In the genomic region with DNA sequence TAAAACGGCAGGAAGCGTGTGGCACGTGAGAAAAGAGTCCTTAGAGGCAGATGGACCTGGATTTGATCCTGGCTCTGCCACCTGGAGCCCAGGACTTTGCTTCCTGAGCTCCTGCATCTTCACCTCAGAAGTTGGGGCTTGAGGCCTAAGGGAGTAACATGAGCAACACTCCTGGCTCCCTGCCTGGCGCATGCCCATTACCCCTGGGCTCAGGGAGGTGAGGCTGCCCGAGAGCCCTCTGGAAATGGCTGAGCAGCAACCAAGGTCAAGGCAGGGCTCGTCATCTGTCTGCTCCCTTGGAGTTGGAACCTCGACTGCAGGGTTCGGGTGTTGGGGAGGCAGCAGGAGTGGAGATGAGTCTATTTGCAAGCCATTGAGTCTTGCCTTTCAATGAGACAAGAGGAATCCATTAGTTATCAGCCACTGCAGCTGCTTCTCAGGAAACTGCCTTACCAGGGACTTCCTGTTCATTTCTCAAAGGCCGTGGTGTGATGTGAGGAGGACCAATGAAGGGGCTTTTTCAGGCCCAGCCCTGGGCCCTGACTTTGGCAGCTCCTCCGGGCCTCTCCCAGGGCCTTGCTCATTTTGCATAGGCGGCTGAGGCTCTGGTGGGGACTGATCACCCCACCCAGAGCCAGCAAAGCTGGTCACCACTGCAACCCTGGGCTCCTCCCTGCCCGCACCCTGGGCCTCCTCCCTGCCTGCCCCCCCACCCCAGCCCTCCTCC, we compare ENCODE assay signal across 1 cellular context.
TF ChIP-seq lines count a peak whose summit lies in the region.

No MANE protein-coding gene starts in this region.

TF ChIP-seq in K562, 482 proteins besides CTCF, POLR2A, EP300 and RAD21 (continued from another document and continues in another):
- TF ChIP-seq, protein P1, sequence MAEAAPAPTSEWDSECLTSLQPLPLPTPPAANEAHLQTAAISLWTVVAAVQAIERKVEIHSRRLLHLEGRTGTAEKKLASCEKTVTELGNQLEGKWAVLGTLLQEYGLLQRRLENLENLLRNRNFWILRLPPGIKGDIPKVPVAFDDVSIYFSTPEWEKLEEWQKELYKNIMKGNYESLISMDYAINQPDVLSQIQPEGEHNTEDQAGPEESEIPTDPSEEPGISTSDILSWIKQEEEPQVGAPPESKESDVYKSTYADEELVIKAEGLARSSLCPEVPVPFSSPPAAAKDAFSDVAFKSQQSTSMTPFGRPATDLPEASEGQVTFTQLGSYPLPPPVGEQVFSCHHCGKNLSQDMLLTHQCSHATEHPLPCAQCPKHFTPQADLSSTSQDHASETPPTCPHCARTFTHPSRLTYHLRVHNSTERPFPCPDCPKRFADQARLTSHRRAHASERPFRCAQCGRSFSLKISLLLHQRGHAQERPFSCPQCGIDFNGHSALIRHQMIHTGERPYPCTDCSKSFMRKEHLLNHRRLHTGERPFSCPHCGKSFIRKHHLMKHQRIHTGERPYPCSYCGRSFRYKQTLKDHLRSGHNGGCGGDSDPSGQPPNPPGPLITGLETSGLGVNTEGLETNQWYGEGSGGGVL (CRISPR knock-in tag; IDR thresholded peaks at IDR 0.05): no peak
- no peak for TF ChIP-seq XRCC5 (IDR thresholded peaks at IDR 0.05; ENCODE audit: low read depth, low read length)
- TF ChIP-seq, protein P2, sequence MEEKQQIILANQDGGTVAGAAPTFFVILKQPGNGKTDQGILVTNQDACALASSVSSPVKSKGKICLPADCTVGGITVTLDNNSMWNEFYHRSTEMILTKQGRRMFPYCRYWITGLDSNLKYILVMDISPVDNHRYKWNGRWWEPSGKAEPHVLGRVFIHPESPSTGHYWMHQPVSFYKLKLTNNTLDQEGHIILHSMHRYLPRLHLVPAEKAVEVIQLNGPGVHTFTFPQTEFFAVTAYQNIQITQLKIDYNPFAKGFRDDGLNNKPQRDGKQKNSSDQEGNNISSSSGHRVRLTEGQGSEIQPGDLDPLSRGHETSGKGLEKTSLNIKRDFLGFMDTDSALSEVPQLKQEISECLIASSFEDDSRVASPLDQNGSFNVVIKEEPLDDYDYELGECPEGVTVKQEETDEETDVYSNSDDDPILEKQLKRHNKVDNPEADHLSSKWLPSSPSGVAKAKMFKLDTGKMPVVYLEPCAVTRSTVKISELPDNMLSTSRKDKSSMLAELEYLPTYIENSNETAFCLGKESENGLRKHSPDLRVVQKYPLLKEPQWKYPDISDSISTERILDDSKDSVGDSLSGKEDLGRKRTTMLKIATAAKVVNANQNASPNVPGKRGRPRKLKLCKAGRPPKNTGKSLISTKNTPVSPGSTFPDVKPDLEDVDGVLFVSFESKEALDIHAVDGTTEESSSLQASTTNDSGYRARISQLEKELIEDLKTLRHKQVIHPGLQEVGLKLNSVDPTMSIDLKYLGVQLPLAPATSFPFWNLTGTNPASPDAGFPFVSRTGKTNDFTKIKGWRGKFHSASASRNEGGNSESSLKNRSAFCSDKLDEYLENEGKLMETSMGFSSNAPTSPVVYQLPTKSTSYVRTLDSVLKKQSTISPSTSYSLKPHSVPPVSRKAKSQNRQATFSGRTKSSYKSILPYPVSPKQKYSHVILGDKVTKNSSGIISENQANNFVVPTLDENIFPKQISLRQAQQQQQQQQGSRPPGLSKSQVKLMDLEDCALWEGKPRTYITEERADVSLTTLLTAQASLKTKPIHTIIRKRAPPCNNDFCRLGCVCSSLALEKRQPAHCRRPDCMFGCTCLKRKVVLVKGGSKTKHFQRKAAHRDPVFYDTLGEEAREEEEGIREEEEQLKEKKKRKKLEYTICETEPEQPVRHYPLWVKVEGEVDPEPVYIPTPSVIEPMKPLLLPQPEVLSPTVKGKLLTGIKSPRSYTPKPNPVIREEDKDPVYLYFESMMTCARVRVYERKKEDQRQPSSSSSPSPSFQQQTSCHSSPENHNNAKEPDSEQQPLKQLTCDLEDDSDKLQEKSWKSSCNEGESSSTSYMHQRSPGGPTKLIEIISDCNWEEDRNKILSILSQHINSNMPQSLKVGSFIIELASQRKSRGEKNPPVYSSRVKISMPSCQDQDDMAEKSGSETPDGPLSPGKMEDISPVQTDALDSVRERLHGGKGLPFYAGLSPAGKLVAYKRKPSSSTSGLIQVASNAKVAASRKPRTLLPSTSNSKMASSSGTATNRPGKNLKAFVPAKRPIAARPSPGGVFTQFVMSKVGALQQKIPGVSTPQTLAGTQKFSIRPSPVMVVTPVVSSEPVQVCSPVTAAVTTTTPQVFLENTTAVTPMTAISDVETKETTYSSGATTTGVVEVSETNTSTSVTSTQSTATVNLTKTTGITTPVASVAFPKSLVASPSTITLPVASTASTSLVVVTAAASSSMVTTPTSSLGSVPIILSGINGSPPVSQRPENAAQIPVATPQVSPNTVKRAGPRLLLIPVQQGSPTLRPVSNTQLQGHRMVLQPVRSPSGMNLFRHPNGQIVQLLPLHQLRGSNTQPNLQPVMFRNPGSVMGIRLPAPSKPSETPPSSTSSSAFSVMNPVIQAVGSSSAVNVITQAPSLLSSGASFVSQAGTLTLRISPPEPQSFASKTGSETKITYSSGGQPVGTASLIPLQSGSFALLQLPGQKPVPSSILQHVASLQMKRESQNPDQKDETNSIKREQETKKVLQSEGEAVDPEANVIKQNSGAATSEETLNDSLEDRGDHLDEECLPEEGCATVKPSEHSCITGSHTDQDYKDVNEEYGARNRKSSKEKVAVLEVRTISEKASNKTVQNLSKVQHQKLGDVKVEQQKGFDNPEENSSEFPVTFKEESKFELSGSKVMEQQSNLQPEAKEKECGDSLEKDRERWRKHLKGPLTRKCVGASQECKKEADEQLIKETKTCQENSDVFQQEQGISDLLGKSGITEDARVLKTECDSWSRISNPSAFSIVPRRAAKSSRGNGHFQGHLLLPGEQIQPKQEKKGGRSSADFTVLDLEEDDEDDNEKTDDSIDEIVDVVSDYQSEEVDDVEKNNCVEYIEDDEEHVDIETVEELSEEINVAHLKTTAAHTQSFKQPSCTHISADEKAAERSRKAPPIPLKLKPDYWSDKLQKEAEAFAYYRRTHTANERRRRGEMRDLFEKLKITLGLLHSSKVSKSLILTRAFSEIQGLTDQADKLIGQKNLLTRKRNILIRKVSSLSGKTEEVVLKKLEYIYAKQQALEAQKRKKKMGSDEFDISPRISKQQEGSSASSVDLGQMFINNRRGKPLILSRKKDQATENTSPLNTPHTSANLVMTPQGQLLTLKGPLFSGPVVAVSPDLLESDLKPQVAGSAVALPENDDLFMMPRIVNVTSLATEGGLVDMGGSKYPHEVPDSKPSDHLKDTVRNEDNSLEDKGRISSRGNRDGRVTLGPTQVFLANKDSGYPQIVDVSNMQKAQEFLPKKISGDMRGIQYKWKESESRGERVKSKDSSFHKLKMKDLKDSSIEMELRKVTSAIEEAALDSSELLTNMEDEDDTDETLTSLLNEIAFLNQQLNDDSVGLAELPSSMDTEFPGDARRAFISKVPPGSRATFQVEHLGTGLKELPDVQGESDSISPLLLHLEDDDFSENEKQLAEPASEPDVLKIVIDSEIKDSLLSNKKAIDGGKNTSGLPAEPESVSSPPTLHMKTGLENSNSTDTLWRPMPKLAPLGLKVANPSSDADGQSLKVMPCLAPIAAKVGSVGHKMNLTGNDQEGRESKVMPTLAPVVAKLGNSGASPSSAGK (IDR thresholded peaks at IDR 0.05): peak; percentile 77
- TF ChIP-seq IRF2 (CRISPR knock-in tag; IDR thresholded peaks at IDR 0.05): no peak
- TF ChIP-seq, protein P3, sequence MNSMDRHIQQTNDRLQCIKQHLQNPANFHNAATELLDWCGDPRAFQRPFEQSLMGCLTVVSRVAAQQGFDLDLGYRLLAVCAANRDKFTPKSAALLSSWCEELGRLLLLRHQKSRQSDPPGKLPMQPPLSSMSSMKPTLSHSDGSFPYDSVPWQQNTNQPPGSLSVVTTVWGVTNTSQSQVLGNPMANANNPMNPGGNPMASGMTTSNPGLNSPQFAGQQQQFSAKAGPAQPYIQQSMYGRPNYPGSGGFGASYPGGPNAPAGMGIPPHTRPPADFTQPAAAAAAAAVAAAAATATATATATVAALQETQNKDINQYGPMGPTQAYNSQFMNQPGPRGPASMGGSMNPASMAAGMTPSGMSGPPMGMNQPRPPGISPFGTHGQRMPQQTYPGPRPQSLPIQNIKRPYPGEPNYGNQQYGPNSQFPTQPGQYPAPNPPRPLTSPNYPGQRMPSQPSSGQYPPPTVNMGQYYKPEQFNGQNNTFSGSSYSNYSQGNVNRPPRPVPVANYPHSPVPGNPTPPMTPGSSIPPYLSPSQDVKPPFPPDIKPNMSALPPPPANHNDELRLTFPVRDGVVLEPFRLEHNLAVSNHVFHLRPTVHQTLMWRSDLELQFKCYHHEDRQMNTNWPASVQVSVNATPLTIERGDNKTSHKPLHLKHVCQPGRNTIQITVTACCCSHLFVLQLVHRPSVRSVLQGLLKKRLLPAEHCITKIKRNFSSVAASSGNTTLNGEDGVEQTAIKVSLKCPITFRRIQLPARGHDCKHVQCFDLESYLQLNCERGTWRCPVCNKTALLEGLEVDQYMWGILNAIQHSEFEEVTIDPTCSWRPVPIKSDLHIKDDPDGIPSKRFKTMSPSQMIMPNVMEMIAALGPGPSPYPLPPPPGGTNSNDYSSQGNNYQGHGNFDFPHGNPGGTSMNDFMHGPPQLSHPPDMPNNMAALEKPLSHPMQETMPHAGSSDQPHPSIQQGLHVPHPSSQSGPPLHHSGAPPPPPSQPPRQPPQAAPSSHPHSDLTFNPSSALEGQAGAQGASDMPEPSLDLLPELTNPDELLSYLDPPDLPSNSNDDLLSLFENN (IDR thresholded peaks at IDR 0.05; ENCODE audit: low read depth in 2 of 2, low read length in 2 of 2): peak in 1 of 2 experiments; percentile 83; a peak in 2 of 4 replicates
- TF ChIP-seq IRF9 (tag; IDR thresholded peaks at IDR 0.05): peak; percentile 58; the same call in 1 of the 2 replicates
- TF ChIP-seq, protein P4, sequence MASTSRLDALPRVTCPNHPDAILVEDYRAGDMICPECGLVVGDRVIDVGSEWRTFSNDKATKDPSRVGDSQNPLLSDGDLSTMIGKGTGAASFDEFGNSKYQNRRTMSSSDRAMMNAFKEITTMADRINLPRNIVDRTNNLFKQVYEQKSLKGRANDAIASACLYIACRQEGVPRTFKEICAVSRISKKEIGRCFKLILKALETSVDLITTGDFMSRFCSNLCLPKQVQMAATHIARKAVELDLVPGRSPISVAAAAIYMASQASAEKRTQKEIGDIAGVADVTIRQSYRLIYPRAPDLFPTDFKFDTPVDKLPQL (IDR thresholded peaks at IDR 0.05; ENCODE audit: extremely low read depth, insufficient read length): peak; percentile 54
- TF ChIP-seq, protein P5, sequence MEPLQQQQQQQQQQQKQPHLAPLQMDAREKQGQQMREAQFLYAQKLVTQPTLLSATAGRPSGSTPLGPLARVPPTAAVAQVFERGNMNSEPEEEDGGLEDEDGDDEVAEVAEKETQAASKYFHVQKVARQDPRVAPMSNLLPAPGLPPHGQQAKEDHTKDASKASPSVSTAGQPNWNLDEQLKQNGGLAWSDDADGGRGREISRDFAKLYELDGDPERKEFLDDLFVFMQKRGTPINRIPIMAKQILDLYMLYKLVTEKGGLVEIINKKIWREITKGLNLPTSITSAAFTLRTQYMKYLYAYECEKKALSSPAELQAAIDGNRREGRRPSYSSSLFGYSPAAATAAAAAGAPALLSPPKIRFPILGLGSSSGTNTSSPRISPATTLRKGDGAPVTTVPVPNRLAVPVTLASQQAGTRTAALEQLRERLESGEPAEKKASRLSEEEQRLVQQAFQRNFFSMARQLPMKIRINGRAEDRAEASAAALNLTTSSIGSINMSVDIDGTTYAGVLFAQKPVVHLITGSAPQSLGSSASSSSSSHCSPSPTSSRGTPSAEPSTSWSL (CRISPR knock-in tag; IDR thresholded peaks at IDR 0.05; ENCODE audit: borderline replicate concordance): no peak
- TF ChIP-seq CBX2 (IDR thresholded peaks at IDR 0.05; ENCODE audit: insufficient read depth, low read length, poor library complexity, severe bottlenecking): no peak
- no peak for TF ChIP-seq SAFB (IDR thresholded peaks at IDR 0.05; ENCODE audit: borderline replicate concordance, low read depth, low read length)
- peak; percentile 82 for TF ChIP-seq POLR2G (IDR thresholded peaks at IDR 0.05; ENCODE audit: low read depth, low read length)
- no peak; the same call in 1 of the 2 replicates for TF ChIP-seq HDAC2 (IDR thresholded peaks at IDR 0.05)
- TF ChIP-seq HEY1 (CRISPR knock-in tag; IDR thresholded peaks at IDR 0.05; ENCODE audit: borderline replicate concordance): peak; percentile 56; the same call in 1 of the 2 replicates
- no peak for TF ChIP-seq NFATC3 (IDR thresholded peaks at IDR 0.05)
- peak; percentile 31; the same call in 1 of the 2 replicates for TF ChIP-seq CTBP1 (IDR thresholded peaks at IDR 0.05; ENCODE audit: borderline replicate concordance)
- peak; percentile 86; the same call in 1 of the 2 replicates for TF ChIP-seq ZNF766 (CRISPR knock-in tag; conservative IDR thresholded peaks at IDR 0.05)
- no peak for TF ChIP-seq SMAD2 (IDR thresholded peaks at IDR 0.05; ENCODE audit: low read depth, low read length)
- TF ChIP-seq SREBF2 (CRISPR knock-in tag; IDR thresholded peaks at IDR 0.05): no peak
- peak; percentile 63; the same call in 1 of the 2 replicates for TF ChIP-seq PTRF (tag; IDR thresholded peaks at IDR 0.05)
- peak; percentile 71; the same call in 1 of the 2 replicates for TF ChIP-seq ZNF668 (CRISPR knock-in tag; IDR thresholded peaks at IDR 0.05)
- no peak; the same call in 1 of the 2 replicates for TF ChIP-seq ATF4 (CRISPR knock-in tag; IDR thresholded peaks at IDR 0.05)
- TF ChIP-seq ESRRB (CRISPR knock-in tag; IDR thresholded peaks at IDR 0.05; ENCODE audit: borderline replicate concordance): 0 out of 2 replicates have a peak, but pooled peaks have one; percentile 54
- no peak for TF ChIP-seq BRCA1 (IDR thresholded peaks at IDR 0.05)
- TF ChIP-seq BRCA1 (CRISPR knock-in tag; IDR thresholded peaks at IDR 0.05): no peak
- TF ChIP-seq PHB (CRISPR knock-in tag; IDR thresholded peaks at IDR 0.05): 0 out of 2 replicates have a peak, but pooled peaks have one; percentile 49
- peak; percentile 6; the same call in 1 of the 2 replicates for TF ChIP-seq CREM (IDR thresholded peaks at IDR 0.05; ENCODE audit: low read depth)
- TF ChIP-seq MAZ (CRISPR knock-in tag; conservative IDR thresholded peaks at IDR 0.05 in 1 of 2, IDR thresholded peaks at IDR 0.05 in 1 of 2): peak; percentile 54 to 75; a peak in 3 of 4 replicates
- TF ChIP-seq HIVEP1 (CRISPR knock-in tag; IDR thresholded peaks at IDR 0.05): 0 out of 2 replicates have a peak, but pooled peaks have one; percentile 33
- TF ChIP-seq TRIM28 (IDR thresholded peaks at IDR 0.05): 0 out of 2 replicates have a peak, but pooled peaks have one; percentile 43
- TF ChIP-seq PPARD (CRISPR knock-in tag; IDR thresholded peaks at IDR 0.05): no peak
- peak; percentile 92 for TF ChIP-seq RNF2 (IDR thresholded peaks at IDR 0.05)
- 0 out of 2 replicates have a peak, but pooled peaks have one; percentile 27 for TF ChIP-seq HLTF (IDR thresholded peaks at IDR 0.05)
- TF ChIP-seq SRSF3 (IDR thresholded peaks at IDR 0.05; ENCODE audit: insufficient read depth, low read length): no peak
- TF ChIP-seq CHD1 (IDR thresholded peaks at IDR 0.05; ENCODE audit: low read length): no peak
- TF ChIP-seq L3MBTL2 (IDR thresholded peaks at IDR 0.05): peak; percentile 70; the same call in 1 of the 2 replicates
